In the genomic region with DNA sequence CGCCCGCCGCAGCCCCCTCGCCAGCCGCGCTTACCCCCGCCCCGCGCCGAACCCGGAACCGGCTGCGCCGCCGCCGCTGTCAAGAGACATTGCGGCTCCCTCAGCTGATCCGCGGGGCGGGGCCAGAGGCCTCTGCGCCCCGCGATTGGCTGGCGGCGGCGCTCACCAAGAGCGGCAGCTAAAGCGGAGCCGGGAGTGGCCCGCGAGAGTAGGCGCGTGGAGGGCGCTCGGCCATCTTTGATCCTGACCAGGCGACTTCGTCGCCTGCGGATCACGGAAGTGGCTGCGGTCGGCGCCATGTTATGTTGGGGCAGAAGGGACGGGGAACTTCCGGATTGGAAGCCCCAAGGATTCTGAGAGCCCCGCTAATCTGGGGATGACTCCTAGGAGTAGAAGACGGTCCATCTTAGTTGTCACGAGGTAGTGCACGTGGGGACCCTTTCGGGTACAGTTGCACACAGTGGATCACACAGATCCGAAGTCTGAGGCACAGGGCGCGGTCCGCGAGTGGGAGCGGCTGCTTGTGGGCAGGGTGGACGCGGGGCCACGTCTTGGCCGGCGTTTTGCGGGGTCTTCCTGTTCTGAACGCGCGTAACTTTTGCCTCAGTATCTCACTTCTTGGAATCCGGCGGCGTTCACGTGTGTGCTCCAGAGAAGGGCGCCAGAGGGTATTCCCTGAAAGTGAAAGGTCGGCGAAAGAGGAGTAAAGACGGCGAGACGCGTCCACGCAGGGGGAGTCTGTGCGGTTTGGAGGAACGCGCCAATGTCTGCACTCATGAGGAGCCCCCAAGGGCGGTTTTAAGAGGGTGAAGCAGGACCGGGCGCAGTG, we compare ENCODE assay signal across 1 cellular context.
A peak's percentile ranks its signal among the peaks of the same experiment; 100 is the strongest.
TF ChIP-seq lines count a peak whose summit lies in the region.

A gene with protein sequence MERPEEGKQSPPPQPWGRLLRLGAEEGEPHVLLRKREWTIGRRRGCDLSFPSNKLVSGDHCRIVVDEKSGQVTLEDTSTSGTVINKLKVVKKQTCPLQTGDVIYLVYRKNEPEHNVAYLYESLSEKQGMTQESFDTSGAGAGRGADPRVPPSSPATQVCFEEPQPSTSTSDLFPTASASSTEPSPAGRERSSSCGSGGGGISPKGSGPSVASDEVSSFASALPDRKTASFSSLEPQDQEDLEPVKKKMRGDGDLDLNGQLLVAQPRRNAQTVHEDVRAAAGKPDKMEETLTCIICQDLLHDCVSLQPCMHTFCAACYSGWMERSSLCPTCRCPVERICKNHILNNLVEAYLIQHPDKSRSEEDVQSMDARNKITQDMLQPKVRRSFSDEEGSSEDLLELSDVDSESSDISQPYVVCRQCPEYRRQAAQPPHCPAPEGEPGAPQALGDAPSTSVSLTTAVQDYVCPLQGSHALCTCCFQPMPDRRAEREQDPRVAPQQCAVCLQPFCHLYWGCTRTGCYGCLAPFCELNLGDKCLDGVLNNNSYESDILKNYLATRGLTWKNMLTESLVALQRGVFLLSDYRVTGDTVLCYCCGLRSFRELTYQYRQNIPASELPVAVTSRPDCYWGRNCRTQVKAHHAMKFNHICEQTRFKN (minus strand): TSS at position 93 of the 829 bp plus-strand sequence. CDS start 277 bp downstream, outside the sequence.

TF ChIP-seq in HepG2, 621 proteins besides CTCF, POLR2A, EP300 and RAD21 (continued from another document and continues in another):
- TF ChIP-seq, protein P1, sequence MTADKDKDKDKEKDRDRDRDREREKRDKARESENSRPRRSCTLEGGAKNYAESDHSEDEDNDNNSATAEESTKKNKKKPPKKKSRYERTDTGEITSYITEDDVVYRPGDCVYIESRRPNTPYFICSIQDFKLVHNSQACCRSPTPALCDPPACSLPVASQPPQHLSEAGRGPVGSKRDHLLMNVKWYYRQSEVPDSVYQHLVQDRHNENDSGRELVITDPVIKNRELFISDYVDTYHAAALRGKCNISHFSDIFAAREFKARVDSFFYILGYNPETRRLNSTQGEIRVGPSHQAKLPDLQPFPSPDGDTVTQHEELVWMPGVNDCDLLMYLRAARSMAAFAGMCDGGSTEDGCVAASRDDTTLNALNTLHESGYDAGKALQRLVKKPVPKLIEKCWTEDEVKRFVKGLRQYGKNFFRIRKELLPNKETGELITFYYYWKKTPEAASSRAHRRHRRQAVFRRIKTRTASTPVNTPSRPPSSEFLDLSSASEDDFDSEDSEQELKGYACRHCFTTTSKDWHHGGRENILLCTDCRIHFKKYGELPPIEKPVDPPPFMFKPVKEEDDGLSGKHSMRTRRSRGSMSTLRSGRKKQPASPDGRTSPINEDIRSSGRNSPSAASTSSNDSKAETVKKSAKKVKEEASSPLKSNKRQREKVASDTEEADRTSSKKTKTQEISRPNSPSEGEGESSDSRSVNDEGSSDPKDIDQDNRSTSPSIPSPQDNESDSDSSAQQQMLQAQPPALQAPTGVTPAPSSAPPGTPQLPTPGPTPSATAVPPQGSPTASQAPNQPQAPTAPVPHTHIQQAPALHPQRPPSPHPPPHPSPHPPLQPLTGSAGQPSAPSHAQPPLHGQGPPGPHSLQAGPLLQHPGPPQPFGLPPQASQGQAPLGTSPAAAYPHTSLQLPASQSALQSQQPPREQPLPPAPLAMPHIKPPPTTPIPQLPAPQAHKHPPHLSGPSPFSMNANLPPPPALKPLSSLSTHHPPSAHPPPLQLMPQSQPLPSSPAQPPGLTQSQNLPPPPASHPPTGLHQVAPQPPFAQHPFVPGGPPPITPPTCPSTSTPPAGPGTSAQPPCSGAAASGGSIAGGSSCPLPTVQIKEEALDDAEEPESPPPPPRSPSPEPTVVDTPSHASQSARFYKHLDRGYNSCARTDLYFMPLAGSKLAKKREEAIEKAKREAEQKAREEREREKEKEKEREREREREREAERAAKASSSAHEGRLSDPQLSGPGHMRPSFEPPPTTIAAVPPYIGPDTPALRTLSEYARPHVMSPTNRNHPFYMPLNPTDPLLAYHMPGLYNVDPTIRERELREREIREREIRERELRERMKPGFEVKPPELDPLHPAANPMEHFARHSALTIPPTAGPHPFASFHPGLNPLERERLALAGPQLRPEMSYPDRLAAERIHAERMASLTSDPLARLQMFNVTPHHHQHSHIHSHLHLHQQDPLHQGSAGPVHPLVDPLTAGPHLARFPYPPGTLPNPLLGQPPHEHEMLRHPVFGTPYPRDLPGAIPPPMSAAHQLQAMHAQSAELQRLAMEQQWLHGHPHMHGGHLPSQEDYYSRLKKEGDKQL (CRISPR knock-in tag; IDR thresholded peaks at IDR 0.05; ENCODE audit: low read depth): no peak
- peak; percentile 26; the same call in 1 of the 2 replicates for TF ChIP-seq EHMT2 (IDR thresholded peaks at IDR 0.05; ENCODE audit: borderline replicate concordance, low read depth, low read length)
- TF ChIP-seq ZNF607 (CRISPR knock-in tag; IDR thresholded peaks at IDR 0.05; ENCODE audit: borderline replicate concordance): 0 out of 2 replicates have a peak, but pooled peaks have one; percentile 36
- no peak for TF ChIP-seq ZNF446 (CRISPR knock-in tag; IDR thresholded peaks at IDR 0.05)
- TF ChIP-seq, protein P2, sequence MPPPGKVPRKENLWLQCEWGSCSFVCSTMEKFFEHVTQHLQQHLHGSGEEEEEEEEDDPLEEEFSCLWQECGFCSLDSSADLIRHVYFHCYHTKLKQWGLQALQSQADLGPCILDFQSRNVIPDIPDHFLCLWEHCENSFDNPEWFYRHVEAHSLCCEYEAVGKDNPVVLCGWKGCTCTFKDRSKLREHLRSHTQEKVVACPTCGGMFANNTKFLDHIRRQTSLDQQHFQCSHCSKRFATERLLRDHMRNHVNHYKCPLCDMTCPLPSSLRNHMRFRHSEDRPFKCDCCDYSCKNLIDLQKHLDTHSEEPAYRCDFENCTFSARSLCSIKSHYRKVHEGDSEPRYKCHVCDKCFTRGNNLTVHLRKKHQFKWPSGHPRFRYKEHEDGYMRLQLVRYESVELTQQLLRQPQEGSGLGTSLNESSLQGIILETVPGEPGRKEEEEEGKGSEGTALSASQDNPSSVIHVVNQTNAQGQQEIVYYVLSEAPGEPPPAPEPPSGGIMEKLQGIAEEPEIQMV (CRISPR knock-in tag; IDR thresholded peaks at IDR 0.05; ENCODE audit: low read depth): peak; percentile 82
- peak; percentile 14; the same call in 1 of the 2 replicates for TF ChIP-seq NFIC (IDR thresholded peaks at IDR 0.05; ENCODE audit: low read length)
- peak; percentile 25; the same call in 1 of the 2 replicates for TF ChIP-seq WIZ (CRISPR knock-in tag; IDR thresholded peaks at IDR 0.05)
- TF ChIP-seq, protein P3, sequence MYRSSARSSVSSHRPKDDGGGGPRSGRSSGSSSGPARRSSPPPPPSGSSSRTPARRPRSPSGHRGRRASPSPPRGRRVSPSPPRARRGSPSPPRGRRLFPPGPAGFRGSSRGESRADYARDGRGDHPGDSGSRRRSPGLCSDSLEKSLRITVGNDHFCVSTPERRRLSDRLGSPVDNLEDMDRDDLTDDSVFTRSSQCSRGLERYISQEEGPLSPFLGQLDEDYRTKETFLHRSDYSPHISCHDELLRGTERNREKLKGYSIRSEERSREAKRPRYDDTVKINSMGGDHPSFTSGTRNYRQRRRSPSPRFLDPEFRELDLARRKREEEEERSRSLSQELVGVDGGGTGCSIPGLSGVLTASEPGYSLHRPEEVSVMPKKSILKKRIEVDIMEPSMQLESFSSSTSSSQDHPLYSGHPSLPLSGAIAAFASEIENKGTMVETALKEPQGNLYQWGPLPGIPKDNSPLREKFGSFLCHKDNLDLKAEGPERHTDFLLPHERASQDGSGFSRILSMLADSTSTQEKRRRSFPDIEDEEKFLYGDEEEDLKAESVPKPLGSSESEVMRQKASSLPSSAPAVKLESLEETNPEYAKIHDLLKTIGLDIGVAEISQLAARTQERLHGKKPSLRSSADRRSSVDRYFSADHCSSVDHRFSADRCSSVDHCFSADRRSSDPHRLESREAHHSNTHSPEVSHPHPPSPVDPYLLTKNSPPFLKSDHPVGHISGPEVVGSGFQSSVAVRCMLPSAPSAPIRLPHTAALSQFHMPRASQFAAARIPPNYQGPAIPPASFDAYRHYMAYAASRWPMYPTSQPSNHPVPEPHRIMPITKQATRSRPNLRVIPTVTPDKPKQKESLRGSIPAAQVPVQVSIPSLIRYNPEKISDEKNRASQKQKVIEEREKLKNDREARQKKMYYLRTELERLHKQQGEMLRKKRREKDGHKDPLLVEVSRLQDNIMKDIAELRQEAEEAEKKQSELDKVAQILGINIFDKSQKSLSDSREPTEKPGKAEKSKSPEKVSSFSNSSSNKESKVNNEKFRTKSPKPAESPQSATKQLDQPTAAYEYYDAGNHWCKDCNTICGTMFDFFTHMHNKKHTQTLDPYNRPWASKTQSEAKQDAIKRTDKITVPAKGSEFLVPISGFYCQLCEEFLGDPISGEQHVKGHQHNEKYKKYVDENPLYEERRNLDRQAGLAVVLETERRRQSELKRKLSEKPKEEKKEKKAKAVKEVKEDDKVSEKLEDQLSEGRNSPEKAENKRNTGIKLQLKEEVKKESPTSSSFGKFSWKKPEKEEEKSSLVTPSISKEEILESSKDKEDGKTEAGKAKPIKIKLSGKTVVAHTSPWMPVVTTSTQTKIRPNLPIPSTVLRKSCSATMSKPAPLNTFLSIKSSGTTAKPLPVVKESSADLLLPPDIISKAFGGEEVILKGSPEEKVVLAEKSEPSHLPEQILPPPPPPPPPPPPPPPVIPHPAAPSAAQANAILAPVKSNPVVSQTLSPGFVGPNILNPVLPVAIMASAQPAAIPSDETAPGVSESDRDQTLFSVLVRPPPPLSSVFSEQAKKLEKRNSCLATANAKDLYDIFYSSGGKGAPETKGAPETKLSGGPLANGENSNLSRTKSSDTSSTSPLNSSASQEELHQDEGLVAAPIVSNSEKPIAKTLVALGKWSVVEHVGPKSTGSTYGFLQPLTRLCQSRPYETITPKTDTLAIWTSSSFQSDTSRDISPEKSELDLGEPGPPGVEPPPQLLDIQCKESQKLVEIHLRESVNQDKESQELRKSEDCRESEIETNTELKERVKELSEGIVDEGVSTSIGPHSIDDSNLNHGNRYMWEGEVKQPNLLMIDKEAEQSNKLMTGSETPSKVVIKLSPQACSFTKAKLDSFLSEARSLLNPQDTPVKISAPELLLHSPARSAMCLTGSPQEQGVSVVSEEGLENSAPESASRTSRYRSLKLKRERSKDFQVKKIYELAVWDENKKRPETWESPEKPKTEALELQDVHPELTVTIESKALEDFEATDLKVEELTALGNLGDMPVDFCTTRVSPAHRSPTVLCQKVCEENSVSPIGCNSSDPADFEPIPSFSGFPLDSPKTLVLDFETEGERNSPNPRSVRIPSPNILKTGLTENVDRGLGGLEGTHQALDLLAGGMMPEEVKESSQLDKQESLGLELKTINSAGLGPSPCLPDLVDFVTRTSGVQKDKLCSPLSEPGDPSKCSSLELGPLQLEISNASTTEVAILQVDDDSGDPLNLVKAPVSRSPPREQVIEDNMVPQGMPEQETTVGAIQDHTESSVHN (CRISPR knock-in tag; IDR thresholded peaks at IDR 0.05): no peak
- TF ChIP-seq ATF7 (IDR thresholded peaks at IDR 0.05): no peak
- TF ChIP-seq ATF7 (CRISPR knock-in tag; IDR thresholded peaks at IDR 0.05): peak; percentile 46; the same call in 1 of the 2 replicates
- no peak for TF ChIP-seq CENPT (CRISPR knock-in tag; IDR thresholded peaks at IDR 0.05; ENCODE audit: low read depth)
- TF ChIP-seq, protein P4, sequence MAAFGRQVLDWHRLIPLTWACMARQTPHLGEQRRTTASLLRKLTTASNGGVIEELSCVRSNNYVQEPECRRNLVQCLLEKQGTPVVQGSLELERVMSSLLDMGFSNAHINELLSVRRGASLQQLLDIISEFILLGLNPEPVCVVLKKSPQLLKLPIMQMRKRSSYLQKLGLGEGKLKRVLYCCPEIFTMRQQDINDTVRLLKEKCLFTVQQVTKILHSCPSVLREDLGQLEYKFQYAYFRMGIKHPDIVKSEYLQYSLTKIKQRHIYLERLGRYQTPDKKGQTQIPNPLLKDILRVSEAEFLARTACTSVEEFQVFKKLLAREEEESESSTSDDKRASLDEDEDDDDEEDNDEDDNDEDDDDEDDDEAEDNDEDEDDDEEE (CRISPR knock-in tag; IDR thresholded peaks at IDR 0.05): no peak
- TF ChIP-seq ZIK1 (CRISPR knock-in tag; IDR thresholded peaks at IDR 0.05; ENCODE audit: borderline replicate concordance, low read depth): 0 out of 2 replicates have a peak, but pooled peaks have one; percentile 46
- TF ChIP-seq DMAP1 (CRISPR knock-in tag; IDR thresholded peaks at IDR 0.05): peak; percentile 94
- no peak for TF ChIP-seq SCMH1 (CRISPR knock-in tag; IDR thresholded peaks at IDR 0.05; ENCODE audit: borderline replicate concordance)
- no peak for TF ChIP-seq ZNF251 (CRISPR knock-in tag; IDR thresholded peaks at IDR 0.05)
- TF ChIP-seq GATAD2A (CRISPR knock-in tag; IDR thresholded peaks at IDR 0.05): peak; percentile 44; the same call in 1 of the 2 replicates
- no peak for TF ChIP-seq RORA (CRISPR knock-in tag; IDR thresholded peaks at IDR 0.05)
- no peak for TF ChIP-seq GATA4 (IDR thresholded peaks at IDR 0.05; ENCODE audit: borderline replicate concordance, low read depth)
- no peak for TF ChIP-seq ZNF563 (CRISPR knock-in tag; IDR thresholded peaks at IDR 0.05)
- TF ChIP-seq, protein P5, sequence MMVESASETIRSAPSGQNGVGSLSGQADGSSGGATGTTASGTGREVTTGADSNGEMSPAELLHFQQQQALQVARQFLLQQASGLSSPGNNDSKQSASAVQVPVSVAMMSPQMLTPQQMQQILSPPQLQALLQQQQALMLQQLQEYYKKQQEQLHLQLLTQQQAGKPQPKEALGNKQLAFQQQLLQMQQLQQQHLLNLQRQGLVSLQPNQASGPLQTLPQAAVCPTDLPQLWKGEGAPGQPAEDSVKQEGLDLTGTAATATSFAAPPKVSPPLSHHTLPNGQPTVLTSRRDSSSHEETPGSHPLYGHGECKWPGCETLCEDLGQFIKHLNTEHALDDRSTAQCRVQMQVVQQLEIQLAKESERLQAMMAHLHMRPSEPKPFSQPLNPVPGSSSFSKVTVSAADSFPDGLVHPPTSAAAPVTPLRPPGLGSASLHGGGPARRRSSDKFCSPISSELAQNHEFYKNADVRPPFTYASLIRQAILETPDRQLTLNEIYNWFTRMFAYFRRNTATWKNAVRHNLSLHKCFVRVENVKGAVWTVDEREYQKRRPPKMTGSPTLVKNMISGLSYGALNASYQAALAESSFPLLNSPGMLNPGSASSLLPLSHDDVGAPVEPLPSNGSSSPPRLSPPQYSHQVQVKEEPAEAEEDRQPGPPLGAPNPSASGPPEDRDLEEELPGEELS (CRISPR knock-in tag; IDR thresholded peaks at IDR 0.05): peak; percentile 27; the same call in 1 of the 2 replicates
- TF ChIP-seq ZNF224 (CRISPR knock-in tag; IDR thresholded peaks at IDR 0.05): no peak
- peak; percentile 88 for TF ChIP-seq KMT2B (CRISPR knock-in tag; IDR thresholded peaks at IDR 0.05)
- no peak for TF ChIP-seq NR2F2 (IDR thresholded peaks at IDR 0.05; ENCODE audit: borderline replicate concordance, low read depth)
- TF ChIP-seq ZNF354B (CRISPR knock-in tag; IDR thresholded peaks at IDR 0.05): no peak
- peak; percentile 85 for TF ChIP-seq POLR2AphosphoS5 (IDR thresholded peaks at IDR 0.05; ENCODE audit: low read depth, low read length)
- TF ChIP-seq CREM (IDR thresholded peaks at IDR 0.05): peak; percentile 84
- no peak for TF ChIP-seq CREM (CRISPR knock-in tag; IDR thresholded peaks at IDR 0.05)
- 0 out of 2 replicates have a peak, but pooled peaks have one; percentile 28 for TF ChIP-seq KLF13 (CRISPR knock-in tag; IDR thresholded peaks at IDR 0.05)
- TF ChIP-seq SSRP1 (CRISPR knock-in tag; IDR thresholded peaks at IDR 0.05): no peak
